Comparison of ENCODE assay signal across 1 cellular context in genomic region chr17:78330570-78331224, GRCh38.
TF ChIP-seq lines count a peak whose summit lies in the region.

No MANE protein-coding gene starts in this region.

TF ChIP-seq in H1, 55 proteins besides CTCF, POLR2A, EP300 and RAD21:
- TF ChIP-seq KDM1A (IDR thresholded peaks at IDR 0.05; ENCODE audit: borderline replicate concordance, low read length) = peak; percentile 57; the same call in 1 of the 2 replicates
- TF ChIP-seq SP1 (IDR thresholded peaks at IDR 0.05; ENCODE audit: low read depth, low read length) = no peak
